Comparison of ENCODE assay signal across 19 cellular contexts in genomic region chr12:3833670-3834310, GRCh38.
"Had no signal": no experiment of that assay in that cellular context is flagged by ENCODE, and none has a peak within 500 bp of the region (broad histone marks: within the 10 kb centered on the region; RNA-seq: fewer than 3 reads in every experiment).

No MANE protein-coding gene starts in this region.

- DNase-seq: activated CD4-positive, alpha-beta T cell treated with anti-CD3 and anti-CD28 coated beads for 36 hours; activated CD4-positive, alpha-beta T cell treated with anti-CD3 and anti-CD28 coated beads, Interleukin-2, amount 50 U/mL, for 48 hours; activated naive CD4-positive, alpha-beta T cell; activated naive CD8-positive, alpha-beta T cell treated with anti-CD3 and anti-CD28 coated beads, Interleukin-2, amount 10 ng/mL, durations not matched to agents 7 days and 5 days; activated T-cell treated with anti-CD3 and anti-CD28 coated beads for 4 hours; body of pancreas; caudate nucleus; colonic mucosa; heart left ventricle; posterior cingulate gyrus; stimulated activated CD4-positive, alpha-beta T cell treated with anti-CD3 and anti-CD28 coated beads, Interleukin-12 subunit alpha, Interleukin-12 subunit beta, amount 100 ng/mL, for 4 hours; stimulated activated CD4-positive, alpha-beta T cell treated with anti-CD3 and anti-CD28 coated beads, Interleukin-1b, Interleukin-23, amount 100 ng/mL, for 48 hours; SW 1271 had no signal

- H3K4me3 Mint-ChIP-seq: activated CD4-positive, alpha-beta T cell treated with anti-CD3 and anti-CD28 coated beads for 36 hours; activated naive CD8-positive, alpha-beta T cell treated with anti-CD3 and anti-CD28 coated beads, Interleukin-2, amount 10 ng/mL, durations not matched to agents 7 days and 5 days; activated T-helper 17 cell treated with anti-CD3 and anti-CD28 coated beads, Interleukin-2, amount 50 U/mL, for 72 hours; stimulated activated naive CD8-positive, alpha-beta T cell treated with anti-CD3 and anti-CD28 coated beads, Interleukin-15, Interleukin-2, amounts not matched to agents 100 ng/mL and 50 ng/mL, for 24 hours had no signal

- FAIRE-seq: TTC549 had no signal

- H3K27me3 ChIP-seq: body of pancreas, colonic mucosa, gastroesophageal sphincter, heart left ventricle had no signal

- ATAC-seq: activated CD4-positive, alpha-beta T cell treated with anti-CD3 and anti-CD28 coated beads for 36 hours; activated T-helper 17 cell treated with anti-CD3 and anti-CD28 coated beads, Interleukin-2, amount 50 U/mL, for 72 hours; body of pancreas; gastroesophageal sphincter; naive thymus-derived CD8-positive, alpha-beta T cell had no signal

- H3K27ac ChIP-seq: body of pancreas, colonic mucosa, gastroesophageal sphincter, heart left ventricle had no signal

- H3K36me3 ChIP-seq: colonic mucosa had no signal

- H3K27me3 Mint-ChIP-seq: activated CD4-positive, alpha-beta T cell treated with anti-CD3 and anti-CD28 coated beads for 36 hours; activated naive CD8-positive, alpha-beta T cell treated with anti-CD3 and anti-CD28 coated beads, Interleukin-2, amount 10 ng/mL, durations not matched to agents 7 days and 5 days; activated T-helper 17 cell treated with anti-CD3 and anti-CD28 coated beads, Interleukin-2, amount 50 U/mL, for 72 hours; naive thymus-derived CD8-positive, alpha-beta T cell; stimulated activated naive CD8-positive, alpha-beta T cell treated with anti-CD3 and anti-CD28 coated beads, Interleukin-15, Interleukin-2, amounts not matched to agents 100 ng/mL and 50 ng/mL, for 24 hours; type B pancreatic cell had no signal

- H3K9me3 Mint-ChIP-seq: activated T-helper 17 cell treated with anti-CD3 and anti-CD28 coated beads, Interleukin-2, amount 50 U/mL, for 72 hours; type B pancreatic cell had no signal

- H3K9me3 ChIP-seq: body of pancreas, colonic mucosa, gastroesophageal sphincter had no signal

- H3K4me3 ChIP-seq: body of pancreas, colonic mucosa, gastroesophageal sphincter, heart left ventricle had no signal

- H3K27ac Mint-ChIP-seq: activated CD4-positive, alpha-beta T cell treated with anti-CD3 and anti-CD28 coated beads for 36 hours; activated naive CD8-positive, alpha-beta T cell treated with anti-CD3 and anti-CD28 coated beads, Interleukin-2, amount 10 ng/mL, durations not matched to agents 7 days and 5 days; activated T-helper 17 cell treated with anti-CD3 and anti-CD28 coated beads, Interleukin-2, amount 50 U/mL, for 72 hours; stimulated activated naive CD8-positive, alpha-beta T cell treated with anti-CD3 and anti-CD28 coated beads, Interleukin-15, Interleukin-2, amounts not matched to agents 100 ng/mL and 50 ng/mL, for 24 hours had no signal

- H3K4me1 ChIP-seq: colonic mucosa had no signal
